18 cellular contexts compared by ENCODE assay signal in the genomic region with DNA sequence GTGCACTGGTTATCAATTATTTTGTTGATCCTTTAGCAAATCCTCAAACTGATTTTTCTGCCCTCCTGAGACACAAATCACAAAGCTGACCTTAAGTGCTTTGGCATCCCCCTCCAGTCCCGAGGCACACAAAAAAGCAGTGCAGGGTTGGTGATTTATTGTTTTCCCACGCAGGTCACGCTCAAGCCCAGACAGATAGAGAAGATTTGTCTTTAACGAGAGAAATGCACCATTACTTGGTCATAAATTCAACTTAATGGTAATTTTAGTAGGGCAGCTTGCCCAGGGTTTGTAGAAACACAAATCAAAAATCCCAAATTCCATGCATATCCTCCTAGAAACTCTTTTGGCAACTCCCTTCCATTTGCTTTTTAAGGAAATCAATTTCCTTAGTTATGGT.
"Had no signal": no experiment of that assay in that cellular context is flagged by ENCODE, and none has a peak within 500 bp of the region (broad histone marks: within the 10 kb centered on the region; RNA-seq: fewer than 3 reads in every experiment).

No MANE protein-coding gene starts in this region.

- H2AFZ ChIP-seq: neural progenitor cell had no signal

- DNase-seq: dermis blood vessel endothelial cell; effector memory CD4-positive, alpha-beta T cell; head of caudate nucleus; left lung; natural killer cell; stimulated activated CD4-positive, alpha-beta T cell treated with anti-CD3 and anti-CD28 coated beads, Interleukin-2, amount 100 ng/mL, for 24 hours; stimulated activated CD4-positive, alpha-beta T cell treated with anti-CD3 and anti-CD28 coated beads, Interleukin-4, amount 100 ng/mL, for 24 hours; stimulated activated naive CD4-positive, alpha-beta T cell treated with Interleukin-2 at 50 U/mL for 16 hours; stomach; thyroid gland; upper lobe of left lung had no signal

- H3K9me3 ChIP-seq: esophagus muscularis mucosa, prostate gland, right atrium auricular region, thyroid gland, upper lobe of left lung had no signal

- H3K4me1 ChIP-seq: left lung, prostate gland, thyroid gland, upper lobe of left lung had no signal

- H3K27ac Mint-ChIP-seq: natural killer cell; neural progenitor cell; stimulated activated effector memory CD8-positive, alpha-beta T cell treated with anti-CD3 and anti-CD28 coated beads, Interleukin-12 subunit alpha, Interleukin-12 subunit beta, amount 100 ng/mL, for 72 hours had no signal

- H3K36me3 ChIP-seq: esophagus muscularis mucosa, left lung, neural progenitor cell, prostate gland, right atrium auricular region, stomach, thyroid gland, upper lobe of left lung had no signal

- H3K4me2 ChIP-seq: neural progenitor cell had no signal

- H3K4me3 Mint-ChIP-seq: natural killer cell; neural progenitor cell; stimulated activated effector memory CD8-positive, alpha-beta T cell treated with anti-CD3 and anti-CD28 coated beads, Interleukin-12 subunit alpha, Interleukin-12 subunit beta, amount 100 ng/mL, for 72 hours had no signal

- ATAC-seq: left lung; natural killer cell; sciatic nerve; stimulated activated effector memory CD8-positive, alpha-beta T cell treated with anti-CD3 and anti-CD28 coated beads, Interleukin-12 subunit alpha, Interleukin-12 subunit beta, amount 100 ng/mL, for 72 hours had no signal

- H3K27me3 ChIP-seq: esophagus muscularis mucosa, left lung, neural progenitor cell, right atrium auricular region, stomach, thyroid gland, upper lobe of left lung had no signal

- H3K9ac ChIP-seq: neural progenitor cell had no signal

- H3K4me1 Mint-ChIP-seq: natural killer cell; stimulated activated effector memory CD8-positive, alpha-beta T cell treated with anti-CD3 and anti-CD28 coated beads, Interleukin-12 subunit alpha, Interleukin-12 subunit beta, amount 100 ng/mL, for 72 hours had no signal

- H3K4me3 ChIP-seq: coronary artery, esophagus muscularis mucosa, left lung, neural progenitor cell, prostate gland, right atrium auricular region, stomach, thyroid gland, upper lobe of left lung had no signal

- H3K36me3 Mint-ChIP-seq: natural killer cell; stimulated activated effector memory CD8-positive, alpha-beta T cell treated with anti-CD3 and anti-CD28 coated beads, Interleukin-12 subunit alpha, Interleukin-12 subunit beta, amount 100 ng/mL, for 72 hours had no signal

- H3K27ac ChIP-seq: coronary artery, esophagus muscularis mucosa, left lung, neural progenitor cell, prostate gland, stomach, thyroid gland, upper lobe of left lung had no signal
